Comparison of ENCODE assay signal across 24 cellular contexts in genomic region chr11:70263363-70263762, GRCh38. TPM values are rescaled to one million over a fixed set of nuclear protein-coding genes. Genes with fewer than 3 reads are reported as not detected.
DNase-seq lines count a peak whose midpoint lies in the region; ATAC-seq, FAIRE-seq and TF ChIP-seq lines count a peak whose summit lies in the region.
"Had no signal": no experiment of that assay in that cellular context is flagged by ENCODE, and none has a peak within 500 bp of the region (broad histone marks: within the 10 kb centered on the region; RNA-seq: fewer than 3 reads in every experiment).

No MANE protein-coding gene starts in this region.

- H2BK5ac ChIP-seq in H9 (ENCODE audit: insufficient read length, low read length), result peak overlapping the region; percentile 60

- no peak overlapping the region for H3T11ph ChIP-seq in H9 (ENCODE audit: low read length)

- H3K79me2 ChIP-seq in H9 (ENCODE audit: insufficient read depth, low read length), result no peaks in the 10 kb centered on the region
- H3K79me2 ChIP-seq in osteoblast (ENCODE audit: insufficient read depth, low read length), result no peaks in the 10 kb centered on the region
- no peaks in the 10 kb centered on the region for H3K79me2 ChIP-seq in SK-N-SH (ENCODE audit: insufficient read depth)

- CTCF ChIA-PET in SK-N-SH (lab: Yijun Ruan, JAX), result no interaction called here

- no peak overlapping the region for H3K4me3 ChIP-seq in kidney (ENCODE audit: low read length in 2 of 2)
- H3K4me3 ChIP-seq in osteoblast (ENCODE audit: insufficient read depth, low read length), result no peak overlapping the region
- no peak overlapping the region for H3K4me3 ChIP-seq in SK-N-SH (ENCODE audit: low read depth in 2 of 2, low read length in 1 of 2)
- H3K4me3 ChIP-seq: A549; BLaER1 treated with 17β-estradiol and CSF1 and Interleukin-3, amounts not matched to agents 10 nM and 100 nM; GM12878 had no signal

- peak; percentile 46 for DNase-seq in Right ventricle myocardium inferior (ENCODE audit: missing footprints)
- DNase-seq in left ventricle myocardium superior, result no peak
- no peak for DNase-seq in H9
- peak; percentile 18 for DNase-seq in kidney
- DNase-seq in osteoblast (ENCODE audit: insufficient read length, low spot score, missing footprints), result peak; percentile 61
- no peak for DNase-seq in SK-N-SH
- no peak for DNase-seq in NCI-H1436 treated with DMSO at 0.1 percent for 48 hours (lab: John Stamatoyannopoulos, UW)
- DNase-seq in EL, result no peak
- DNase-seq: AML-193; Caco-2; Calu3; CD4-positive, alpha-beta T cell; CD8-positive, alpha-beta T cell; DMS79 treated with DMSO at 0.1 percent for 48 hours; GDM1 had no signal

- no peak for TF ChIP-seq CTCF in H9 (conservative IDR thresholded peaks at IDR 0.05)
- TF ChIP-seq CTCF in kidney (IDR thresholded peaks at IDR 0.05; ENCODE audit: borderline replicate concordance, extremely low read depth, insufficient read depth), result no peak
- TF ChIP-seq CTCF in osteoblast (IDR thresholded peaks at IDR 0.05; ENCODE audit: extremely low read depth, low read depth, low read length), result no peak
- no peak for TF ChIP-seq CTCF in SK-N-SH (IDR thresholded peaks at IDR 0.05)

- H3K4me1 Mint-ChIP-seq in H9, result peaks cover 2 to 3% of the 10 kb centered on the region in 2 experiments; a peak in 1 of 4 replicates

- no peak overlapping the region for H4K5ac ChIP-seq in H9 (ENCODE audit: insufficient read length, low read depth, low read length)

- H3K4me2 ChIP-seq in H9 (ENCODE audit: insufficient read depth, insufficient read length, low read length), result no peak overlapping the region
- no peak overlapping the region for H3K4me2 ChIP-seq in osteoblast (ENCODE audit: insufficient read depth, low read length)
- H3K4me2 ChIP-seq in SK-N-SH, result no peak overlapping the region
- H3K4me2 ChIP-seq: A549; BLaER1 treated with 17β-estradiol and CSF1 and Interleukin-3, amounts not matched to agents 10 nM and 100 nM had no signal

- intact Hi-C loops in Right ventricle myocardium inferior (cut with DNase I), result no loop called here
- intact Hi-C loops in left ventricle myocardium superior (cut with micrococcal nuclease), result no loop called here
- intact Hi-C loops in kidney (cut with DNase I), result no loop called here

- H2BK15ac ChIP-seq in H9 (ENCODE audit: low read depth, low read length), result no peak overlapping the region

- no peak overlapping the region for H2BK20ac ChIP-seq in H9 (ENCODE audit: low read depth, low read length, poor library complexity, severe bottlenecking)

- H3K23ac ChIP-seq in H9 (ENCODE audit: insufficient read length, low read depth, low read length), result no peak overlapping the region

- H3K27ac ChIP-seq in H9 (ENCODE audit: insufficient read length, low read depth, low read length) (no peak overlapping the region), kidney (ENCODE audit: low read depth in 2 of 2, low read length in 2 of 2) (no peak overlapping the region), osteoblast (ENCODE audit: low read depth, low read length) (no peak overlapping the region), SK-N-SH (ENCODE audit: low read depth in 2 of 2, low read length in 1 of 2) (no peak overlapping the region)
- H3K27ac ChIP-seq: 22Rv1; A549; BLaER1 treated with 17β-estradiol and CSF1 and Interleukin-3, amounts not matched to agents 10 nM and 100 nM; C4-2B had no signal

- H2BK12ac ChIP-seq in H9 (ENCODE audit: insufficient read length, low read depth, low read length), result no peak overlapping the region

- no peaks in the 10 kb centered on the region for H3K23me2 ChIP-seq in H9 (ENCODE audit: insufficient read length, low read depth, low read length, poor library complexity, severe bottlenecking)

- no peak overlapping the region for H2AK5ac ChIP-seq in H9 (ENCODE audit: insufficient read length, low read length)

- POLR2A ChIA-PET in SK-N-SH (lab: Yijun Ruan, JAX), result no interaction called here

- no peaks in the 10 kb centered on the region for H3K9me2 ChIP-seq in SK-N-SH

- H3K14ac ChIP-seq in H9 (ENCODE audit: insufficient read depth, low read length), result no peak overlapping the region

- H4K20me1 ChIP-seq in H9 (ENCODE audit: control insufficient read depth, insufficient read depth, insufficient read length) (no peaks in the 10 kb centered on the region), osteoblast (ENCODE audit: insufficient read depth, low read length) (no peaks in the 10 kb centered on the region), SK-N-SH (ENCODE audit: insufficient read depth) (no peaks in the 10 kb centered on the region)
- H4K20me1 ChIP-seq: BLaER1 treated with 17β-estradiol and CSF1 and Interleukin-3, amounts not matched to agents 10 nM and 100 nM had no signal

- no peaks in the 10 kb centered on the region for H3K36me3 ChIP-seq in kidney (ENCODE audit: control insufficient read depth in 1 of 2, insufficient read depth in 2 of 2, low read length in 2 of 2)
- no peaks in the 10 kb centered on the region for H3K36me3 ChIP-seq in osteoblast (ENCODE audit: insufficient read depth, low read length)
- no peaks in the 10 kb centered on the region for H3K36me3 ChIP-seq in SK-N-SH (replicated peaks in 1 of 2; ENCODE audit: control insufficient read depth in 1 of 2, insufficient read depth in 2 of 2, low read length in 1 of 2)
- H3K36me3 ChIP-seq: BLaER1 treated with 17β-estradiol and CSF1 and Interleukin-3, amounts not matched to agents 10 nM and 100 nM had no signal

- no peak overlapping the region for H2BK120ac ChIP-seq in H9 (ENCODE audit: low read depth, low read length, poor library complexity, severe bottlenecking)

- no peak overlapping the region for H3K4me3 Mint-ChIP-seq in H9
- H3K4me3 Mint-ChIP-seq: B cell; CD4-positive, alpha-beta T cell; CD8-positive, alpha-beta T cell had no signal

- H3K36me3 Mint-ChIP-seq in H9 (ENCODE audit: insufficient read depth in 1 of 3, low read depth in 3 of 3), result no peaks in the 10 kb centered on the region
- H3K36me3 Mint-ChIP-seq: CD8-positive, alpha-beta T cell had no signal

- H2AFZ ChIP-seq in H9 (ENCODE audit: low read length) (no peak overlapping the region), osteoblast (ENCODE audit: low read length) (no peak overlapping the region), SK-N-SH (ENCODE audit: low read depth) (no peak overlapping the region)

- H3K4me1 ChIP-seq in H9 (ENCODE audit: insufficient read depth, low read length) (no peaks in the 10 kb centered on the region; the same call in 1 of the 2 replicates), kidney (ENCODE audit: control insufficient read depth in 1 of 2, insufficient read depth in 1 of 2, low read depth in 1 of 2, low read length in 2 of 2) (peaks cover 0 to 4% of the 10 kb centered on the region in 2 donors), osteoblast (ENCODE audit: insufficient read depth, low read length) (no peaks in the 10 kb centered on the region), SK-N-SH (ENCODE audit: control insufficient read depth in 1 of 2, insufficient read depth in 2 of 2, low read depth in 1 of 2, low read length in 1 of 2) (no peaks in the 10 kb centered on the region)

- H4K8ac ChIP-seq in H9 (replicated peaks; ENCODE audit: insufficient read length, low read depth, low read length), result no peak overlapping the region

- no peaks in the 10 kb centered on the region for H3K9me3 ChIP-seq in H9 (ENCODE audit: control insufficient read depth, low read depth, low read length)
- no peaks in the 10 kb centered on the region for H3K9me3 ChIP-seq in kidney (ENCODE audit: control insufficient read depth in 1 of 2, low read length in 2 of 2)
- H3K9me3 ChIP-seq in osteoblast (ENCODE audit: low read depth, low read length), result no peaks in the 10 kb centered on the region
- no peaks in the 10 kb centered on the region for H3K9me3 ChIP-seq in SK-N-SH
- H3K9me3 ChIP-seq: A549; BLaER1 treated with 17β-estradiol and CSF1 and Interleukin-3, amounts not matched to agents 10 nM and 100 nM; Caco-2 had no signal

- no peak overlapping the region for H3K18ac ChIP-seq in H9 (ENCODE audit: insufficient read length, low read depth, low read length)

- H3K79me1 ChIP-seq in H9 (ENCODE audit: insufficient read depth, low read depth, low read length, poor library complexity, severe bottlenecking), result no peaks in the 10 kb centered on the region

- FAIRE-seq in kidney (lab: Jason Lieb, UNC), result no peak
- FAIRE-seq: A549, D721Med, GM12878, GM12892, GM18507 had no signal

- WGBS in H9 (ENCODE audit: extremely low coverage, insufficient read length, low lambda C conversion rate), result no CpG with 5 or more reads among the region's 7 CpGs
- 100% methylated on average over 2 of the region's 7 CpGs for WGBS in SK-N-SH (ENCODE audit: low lambda C conversion rate)

- H3K9me3 Mint-ChIP-seq in H9, result no peaks in the 10 kb centered on the region
- H3K9me3 Mint-ChIP-seq: CD4-positive, alpha-beta T cell; CD8-positive, alpha-beta T cell had no signal

- no peak overlapping the region for H3K4ac ChIP-seq in H9 (ENCODE audit: low read depth, low read length)

- peaks cover 5% of the 10 kb centered on the region for H3K27me3 Mint-ChIP-seq in H9 (ENCODE audit: low read depth)

- H3K27me3 ChIP-seq in H9 (ENCODE audit: insufficient read depth, low read length) (no peaks in the 10 kb centered on the region), osteoblast (ENCODE audit: insufficient read depth, low read length) (peaks cover 13% of the 10 kb centered on the region), SK-N-SH (ENCODE audit: insufficient read depth) (peaks cover 10% of the 10 kb centered on the region; the same call in 1 of the 2 replicates)
- H3K27me3 ChIP-seq: BLaER1 treated with 17β-estradiol and CSF1 and Interleukin-3, amounts not matched to agents 10 nM and 100 nM had no signal

- H3K9ac ChIP-seq in H9 (ENCODE audit: extremely low read depth, insufficient read length, low read length) (no peak overlapping the region), kidney (ENCODE audit: low read length in 2 of 2) (no peak overlapping the region), SK-N-SH (no peak overlapping the region)
- H3K9ac ChIP-seq: BLaER1 treated with 17β-estradiol and CSF1 and Interleukin-3, amounts not matched to agents 10 nM and 100 nM had no signal

- no peak overlapping the region for H3K56ac ChIP-seq in H9 (ENCODE audit: insufficient read length, low read depth, low read length)

- H3F3A ChIP-seq in SK-N-SH (replicated peaks; ENCODE audit: insufficient read depth), result no peaks in the 10 kb centered on the region

- peak; percentile 16 for ATAC-seq in Right ventricle myocardium inferior
- ATAC-seq in left ventricle myocardium superior, result no peak
- ATAC-seq: CD8-positive, alpha-beta T cell; GM12878 had no signal

- H3K27ac Mint-ChIP-seq in H9, result no peak overlapping the region
- H3K27ac Mint-ChIP-seq: B cell; CD4-positive, alpha-beta T cell; CD8-positive, alpha-beta T cell had no signal

- no peak overlapping the region for H4K91ac ChIP-seq in H9 (ENCODE audit: insufficient read length, low read depth, low read length)

- no peak for TF ChIP-seq EP300 in SK-N-SH (IDR thresholded peaks at IDR 0.05; ENCODE audit: borderline replicate concordance in 1 of 2, low read depth in 1 of 2, low read length in 1 of 2)

- TF ChIP-seq RAD21 in SK-N-SH (IDR thresholded peaks at IDR 0.05; ENCODE audit: low read length), result no peak

RNA-seq across cellular contexts. Expression of gene PPFIA1, which starts 7.1 kb away (rescaled TPM):
- total RNA-seq in Right ventricle myocardium inferior (43.8 TPM), left ventricle myocardium superior (46.8 TPM), H9 (2021) (59.2 and 63.4 TPM in 2 replicates), kidney (53.0 TPM), osteoblast (93.7 and 110 TPM in 2 replicates)
- polyA plus RNA-seq in kidney (ENCODE audit: insufficient read depth, low read depth, low replicate concordance) (19.1 TPM), SK-N-SH (2012; rRNA removed) (35.6 and 37.4 TPM in 2 replicates)
- polyA plus RNA-seq in SK-N-SH (2012; cell fraction: cytosol; rRNA removed), result 17.9 and 23.3 TPM in 2 replicates
- polyA plus RNA-seq in SK-N-SH (2012; cell fraction: nucleus; rRNA removed), result 121 and 128 TPM in 2 replicates

Comparison
In these comparisons a context has a peak if more than half of its experiments do, and no peak if none do; other contexts are left out.
1. DNase-seq: peak in Right ventricle myocardium inferior (single experiment), kidney (single experiment) and osteoblast (single experiment); none in left ventricle myocardium superior (single experiment), H9 (single experiment), SK-N-SH (single experiment), NCI-H1436 treated with DMSO at 0.1 percent for 48 hours (single experiment) and EL (single experiment).